1 cellular context compared by ENCODE assay signal in the genomic region with DNA sequence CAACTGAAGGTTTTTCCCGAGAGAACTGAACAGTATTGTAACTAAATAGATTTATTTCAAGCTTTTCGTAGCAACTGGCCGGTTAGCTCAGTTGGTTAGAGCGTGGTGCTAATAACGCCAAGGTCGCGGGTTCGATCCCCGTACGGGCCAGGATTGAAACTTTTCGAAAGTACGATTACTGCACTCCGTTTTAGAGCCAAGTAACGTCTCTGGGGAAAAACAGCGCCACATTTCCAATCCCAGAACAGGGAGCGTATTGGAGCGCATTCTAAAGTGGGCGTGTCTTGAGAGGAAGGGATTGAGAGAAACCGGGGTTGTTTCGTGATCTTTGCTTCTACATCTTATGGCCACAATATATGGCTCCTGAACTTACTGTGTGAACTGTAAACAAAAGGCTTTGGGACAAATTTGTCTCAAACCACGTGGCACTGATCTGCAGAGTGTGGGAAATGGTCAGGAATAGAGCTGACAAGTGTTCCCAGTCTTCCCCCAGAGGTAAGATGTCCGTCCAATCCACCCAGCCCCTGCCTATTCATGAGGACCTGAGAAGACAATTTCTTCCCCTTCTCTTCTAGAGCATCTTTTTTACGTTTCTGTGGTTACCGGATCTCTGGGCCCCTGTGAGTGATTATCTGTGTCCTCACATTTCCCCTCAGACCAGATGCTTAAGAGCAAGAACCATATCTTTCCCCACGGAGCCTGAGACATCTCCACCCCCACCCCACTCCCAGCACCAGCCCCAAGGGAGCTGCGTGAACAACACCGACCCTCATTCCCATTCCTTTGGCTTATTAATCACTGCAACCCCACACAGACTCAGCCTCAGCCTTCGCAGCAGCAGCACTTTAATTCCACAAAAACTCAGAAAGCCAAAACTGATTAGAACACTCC.
TF ChIP-seq lines count a peak whose summit lies in the region.

No MANE protein-coding gene starts in this region.

TF ChIP-seq in HepG2, 621 proteins besides CTCF, POLR2A, EP300 and RAD21 (continued from another document and continues in another):
- TF ChIP-seq, protein P1, sequence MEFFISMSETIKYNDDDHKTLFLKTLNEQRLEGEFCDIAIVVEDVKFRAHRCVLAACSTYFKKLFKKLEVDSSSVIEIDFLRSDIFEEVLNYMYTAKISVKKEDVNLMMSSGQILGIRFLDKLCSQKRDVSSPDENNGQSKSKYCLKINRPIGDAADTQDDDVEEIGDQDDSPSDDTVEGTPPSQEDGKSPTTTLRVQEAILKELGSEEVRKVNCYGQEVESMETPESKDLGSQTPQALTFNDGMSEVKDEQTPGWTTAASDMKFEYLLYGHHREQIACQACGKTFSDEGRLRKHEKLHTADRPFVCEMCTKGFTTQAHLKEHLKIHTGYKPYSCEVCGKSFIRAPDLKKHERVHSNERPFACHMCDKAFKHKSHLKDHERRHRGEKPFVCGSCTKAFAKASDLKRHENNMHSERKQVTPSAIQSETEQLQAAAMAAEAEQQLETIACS (CRISPR knock-in tag; IDR thresholded peaks at IDR 0.05) = no peak
- TF ChIP-seq ZNF501 (CRISPR knock-in tag; IDR thresholded peaks at IDR 0.05) (0 out of 2 replicates have a peak, but pooled peaks have one; percentile 6), SIX4 (CRISPR knock-in tag; IDR thresholded peaks at IDR 0.05) (0 out of 2 replicates have a peak, but pooled peaks have one; percentile 3), ZNF878 (CRISPR knock-in tag; IDR thresholded peaks at IDR 0.05) (peak; percentile 92; the same call in 1 of the 2 replicates), NCOA1 (CRISPR knock-in tag; IDR thresholded peaks at IDR 0.05) (no peak), MLLT10 (CRISPR knock-in tag; IDR thresholded peaks at IDR 0.05) (no peak), TBP (CRISPR knock-in tag; IDR thresholded peaks at IDR 0.05) (no peak), GTF3A (CRISPR knock-in tag; conservative IDR thresholded peaks at IDR 0.05) (no peak), ZNF235 (CRISPR knock-in tag; IDR thresholded peaks at IDR 0.05; ENCODE audit: borderline replicate concordance) (no peak), JUND (CRISPR knock-in tag; IDR thresholded peaks at IDR 0.05) (no peak), PHF21A (CRISPR knock-in tag; IDR thresholded peaks at IDR 0.05) (peak; percentile 87), NFIB (CRISPR knock-in tag; IDR thresholded peaks at IDR 0.05; ENCODE audit: borderline replicate concordance) (no peak), WIZ (CRISPR knock-in tag; IDR thresholded peaks at IDR 0.05) (peak; percentile 48; the same call in 1 of the 2 replicates), NCOA5 (CRISPR knock-in tag; IDR thresholded peaks at IDR 0.05) (no peak), STAT5B (CRISPR knock-in tag; IDR thresholded peaks at IDR 0.05) (no peak), ZNF564 (CRISPR knock-in tag; IDR thresholded peaks at IDR 0.05) (0 out of 2 replicates have a peak, but pooled peaks have one; percentile 56), RXRA (CRISPR knock-in tag; IDR thresholded peaks at IDR 0.05) (no peak), ZNF780A (CRISPR knock-in tag; IDR thresholded peaks at IDR 0.05) (no peak), TP53 (CRISPR knock-in tag; conservative IDR thresholded peaks at IDR 0.05) (no peak), PPARG (CRISPR knock-in tag; conservative IDR thresholded peaks at IDR 0.05) (no peak; the same call in 1 of the 2 replicates), ZNF292 (CRISPR knock-in tag; IDR thresholded peaks at IDR 0.05; ENCODE audit: borderline replicate concordance, low read depth) (no peak), FOXC1 (CRISPR knock-in tag; IDR thresholded peaks at IDR 0.05; ENCODE audit: borderline replicate concordance) (0 out of 2 replicates have a peak, but pooled peaks have one; percentile 34), KDM5A (IDR thresholded peaks at IDR 0.05; ENCODE audit: borderline replicate concordance, low read length) (no peak), ZNF556 (CRISPR knock-in tag; IDR thresholded peaks at IDR 0.05; ENCODE audit: borderline replicate concordance) (no peak), SETDB1 (CRISPR knock-in tag; IDR thresholded peaks at IDR 0.05; ENCODE audit: borderline replicate concordance) (no peak), SNAI1 (CRISPR knock-in tag; IDR thresholded peaks at IDR 0.05; ENCODE audit: borderline replicate concordance) (no peak), RBM39 (IDR thresholded peaks at IDR 0.05; ENCODE audit: low read depth, low read length, poor library complexity, severe bottlenecking) (no peak), FOSL1 (CRISPR knock-in tag; IDR thresholded peaks at IDR 0.05; ENCODE audit: borderline replicate concordance) (no peak), RFX5 (IDR thresholded peaks at IDR 0.05; ENCODE audit: low read depth, low read length) (no peak), SP140L (CRISPR knock-in tag; IDR thresholded peaks at IDR 0.05; ENCODE audit: borderline replicate concordance) (0 out of 2 replicates have a peak, but pooled peaks have one; percentile 26), ZFP62 (CRISPR knock-in tag; IDR thresholded peaks at IDR 0.05) (no peak), PAX8 (CRISPR knock-in tag; IDR thresholded peaks at IDR 0.05; ENCODE audit: borderline replicate concordance) (no peak), HIVEP1 (CRISPR knock-in tag; IDR thresholded peaks at IDR 0.05) (no peak), TAF15 (IDR thresholded peaks at IDR 0.05; ENCODE audit: low read depth, low read length, poor library complexity, severe bottlenecking) (no peak), ZNF776 (CRISPR knock-in tag; IDR thresholded peaks at IDR 0.05) (no peak), ZNF841 (CRISPR knock-in tag; IDR thresholded peaks at IDR 0.05; ENCODE audit: borderline replicate concordance) (no peak), ZNF383 (CRISPR knock-in tag; IDR thresholded peaks at IDR 0.05; ENCODE audit: borderline replicate concordance) (no peak), ZNF768 (CRISPR knock-in tag; IDR thresholded peaks at IDR 0.05) (no peak), ZNF33B (CRISPR knock-in tag; IDR thresholded peaks at IDR 0.05) (no peak), ZNF496 (CRISPR knock-in tag; IDR thresholded peaks at IDR 0.05; ENCODE audit: insufficient replicate concordance) (no peak), GLI4 (CRISPR knock-in tag; IDR thresholded peaks at IDR 0.05; ENCODE audit: borderline replicate concordance) (no peak), BHLHE40 (IDR thresholded peaks at IDR 0.05; ENCODE audit: low read length) (no peak), MIXL1 (CRISPR knock-in tag; IDR thresholded peaks at IDR 0.05) (no peak; the same call in 1 of the 2 replicates), SIX1 (CRISPR knock-in tag; IDR thresholded peaks at IDR 0.05; ENCODE audit: borderline replicate concordance) (0 out of 2 replicates have a peak, but pooled peaks have one; percentile 60), CBX5 (CRISPR knock-in tag; IDR thresholded peaks at IDR 0.05; ENCODE audit: borderline replicate concordance) (0 out of 2 replicates have a peak, but pooled peaks have one; percentile 64), CREM (IDR thresholded peaks at IDR 0.05) (peak; percentile 61), CREM (CRISPR knock-in tag; IDR thresholded peaks at IDR 0.05) (no peak), ZNF263 (CRISPR knock-in tag; IDR thresholded peaks at IDR 0.05) (no peak)
- TF ChIP-seq, protein P2, sequence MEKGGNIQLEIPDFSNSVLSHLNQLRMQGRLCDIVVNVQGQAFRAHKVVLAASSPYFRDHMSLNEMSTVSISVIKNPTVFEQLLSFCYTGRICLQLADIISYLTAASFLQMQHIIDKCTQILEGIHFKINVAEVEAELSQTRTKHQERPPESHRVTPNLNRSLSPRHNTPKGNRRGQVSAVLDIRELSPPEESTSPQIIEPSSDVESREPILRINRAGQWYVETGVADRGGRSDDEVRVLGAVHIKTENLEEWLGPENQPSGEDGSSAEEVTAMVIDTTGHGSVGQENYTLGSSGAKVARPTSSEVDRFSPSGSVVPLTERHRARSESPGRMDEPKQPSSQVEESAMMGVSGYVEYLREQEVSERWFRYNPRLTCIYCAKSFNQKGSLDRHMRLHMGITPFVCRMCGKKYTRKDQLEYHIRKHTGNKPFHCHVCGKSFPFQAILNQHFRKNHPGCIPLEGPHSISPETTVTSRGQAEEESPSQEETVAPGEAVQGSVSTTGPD (CRISPR knock-in tag; IDR thresholded peaks at IDR 0.05) = no peak
- TF ChIP-seq, protein P3, sequence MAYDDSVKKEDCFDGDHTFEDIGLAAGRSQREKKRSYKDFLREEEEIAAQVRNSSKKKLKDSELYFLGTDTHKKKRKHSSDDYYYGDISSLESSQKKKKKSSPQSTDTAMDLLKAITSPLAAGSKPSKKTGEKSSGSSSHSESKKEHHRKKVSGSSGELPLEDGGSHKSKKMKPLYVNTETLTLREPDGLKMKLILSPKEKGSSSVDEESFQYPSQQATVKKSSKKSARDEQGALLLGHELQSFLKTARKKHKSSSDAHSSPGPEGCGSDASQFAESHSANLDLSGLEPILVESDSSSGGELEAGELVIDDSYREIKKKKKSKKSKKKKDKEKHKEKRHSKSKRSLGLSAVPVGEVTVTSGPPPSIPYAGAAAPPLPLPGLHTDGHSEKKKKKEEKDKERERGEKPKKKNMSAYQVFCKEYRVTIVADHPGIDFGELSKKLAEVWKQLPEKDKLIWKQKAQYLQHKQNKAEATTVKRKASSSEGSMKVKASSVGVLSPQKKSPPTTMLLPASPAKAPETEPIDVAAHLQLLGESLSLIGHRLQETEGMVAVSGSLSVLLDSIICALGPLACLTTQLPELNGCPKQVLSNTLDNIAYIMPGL (CRISPR knock-in tag; IDR thresholded peaks at IDR 0.05; ENCODE audit: borderline replicate concordance in 1 of 2, low read depth in 1 of 2) = peak in 1 of 2 experiments; percentile 97; a peak in 3 of 4 replicates
- TF ChIP-seq, protein P4, sequence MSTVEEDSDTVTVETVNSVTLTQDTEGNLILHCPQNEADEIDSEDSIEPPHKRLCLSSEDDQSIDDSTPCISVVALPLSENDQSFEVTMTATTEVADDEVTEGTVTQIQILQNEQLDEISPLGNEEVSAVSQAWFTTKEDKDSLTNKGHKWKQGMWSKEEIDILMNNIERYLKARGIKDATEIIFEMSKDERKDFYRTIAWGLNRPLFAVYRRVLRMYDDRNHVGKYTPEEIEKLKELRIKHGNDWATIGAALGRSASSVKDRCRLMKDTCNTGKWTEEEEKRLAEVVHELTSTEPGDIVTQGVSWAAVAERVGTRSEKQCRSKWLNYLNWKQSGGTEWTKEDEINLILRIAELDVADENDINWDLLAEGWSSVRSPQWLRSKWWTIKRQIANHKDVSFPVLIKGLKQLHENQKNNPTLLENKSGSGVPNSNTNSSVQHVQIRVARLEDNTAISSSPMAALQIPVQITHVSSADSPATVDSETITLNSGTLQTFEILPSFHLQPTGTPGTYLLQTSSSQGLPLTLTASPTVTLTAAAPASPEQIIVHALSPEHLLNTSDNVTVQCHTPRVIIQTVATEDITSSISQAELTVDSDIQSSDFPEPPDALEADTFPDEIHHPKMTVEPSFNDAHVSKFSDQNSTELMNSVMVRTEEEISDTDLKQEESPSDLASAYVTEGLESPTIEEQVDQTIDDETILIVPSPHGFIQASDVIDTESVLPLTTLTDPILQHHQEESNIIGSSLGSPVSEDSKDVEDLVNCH (CRISPR knock-in tag; IDR thresholded peaks at IDR 0.05) = no peak
- TF ChIP-seq, protein P5, sequence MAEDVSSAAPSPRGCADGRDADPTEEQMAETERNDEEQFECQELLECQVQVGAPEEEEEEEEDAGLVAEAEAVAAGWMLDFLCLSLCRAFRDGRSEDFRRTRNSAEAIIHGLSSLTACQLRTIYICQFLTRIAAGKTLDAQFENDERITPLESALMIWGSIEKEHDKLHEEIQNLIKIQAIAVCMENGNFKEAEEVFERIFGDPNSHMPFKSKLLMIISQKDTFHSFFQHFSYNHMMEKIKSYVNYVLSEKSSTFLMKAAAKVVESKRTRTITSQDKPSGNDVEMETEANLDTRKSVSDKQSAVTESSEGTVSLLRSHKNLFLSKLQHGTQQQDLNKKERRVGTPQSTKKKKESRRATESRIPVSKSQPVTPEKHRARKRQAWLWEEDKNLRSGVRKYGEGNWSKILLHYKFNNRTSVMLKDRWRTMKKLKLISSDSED (CRISPR knock-in tag; IDR thresholded peaks at IDR 0.05) = no peak
- TF ChIP-seq, protein P6, sequence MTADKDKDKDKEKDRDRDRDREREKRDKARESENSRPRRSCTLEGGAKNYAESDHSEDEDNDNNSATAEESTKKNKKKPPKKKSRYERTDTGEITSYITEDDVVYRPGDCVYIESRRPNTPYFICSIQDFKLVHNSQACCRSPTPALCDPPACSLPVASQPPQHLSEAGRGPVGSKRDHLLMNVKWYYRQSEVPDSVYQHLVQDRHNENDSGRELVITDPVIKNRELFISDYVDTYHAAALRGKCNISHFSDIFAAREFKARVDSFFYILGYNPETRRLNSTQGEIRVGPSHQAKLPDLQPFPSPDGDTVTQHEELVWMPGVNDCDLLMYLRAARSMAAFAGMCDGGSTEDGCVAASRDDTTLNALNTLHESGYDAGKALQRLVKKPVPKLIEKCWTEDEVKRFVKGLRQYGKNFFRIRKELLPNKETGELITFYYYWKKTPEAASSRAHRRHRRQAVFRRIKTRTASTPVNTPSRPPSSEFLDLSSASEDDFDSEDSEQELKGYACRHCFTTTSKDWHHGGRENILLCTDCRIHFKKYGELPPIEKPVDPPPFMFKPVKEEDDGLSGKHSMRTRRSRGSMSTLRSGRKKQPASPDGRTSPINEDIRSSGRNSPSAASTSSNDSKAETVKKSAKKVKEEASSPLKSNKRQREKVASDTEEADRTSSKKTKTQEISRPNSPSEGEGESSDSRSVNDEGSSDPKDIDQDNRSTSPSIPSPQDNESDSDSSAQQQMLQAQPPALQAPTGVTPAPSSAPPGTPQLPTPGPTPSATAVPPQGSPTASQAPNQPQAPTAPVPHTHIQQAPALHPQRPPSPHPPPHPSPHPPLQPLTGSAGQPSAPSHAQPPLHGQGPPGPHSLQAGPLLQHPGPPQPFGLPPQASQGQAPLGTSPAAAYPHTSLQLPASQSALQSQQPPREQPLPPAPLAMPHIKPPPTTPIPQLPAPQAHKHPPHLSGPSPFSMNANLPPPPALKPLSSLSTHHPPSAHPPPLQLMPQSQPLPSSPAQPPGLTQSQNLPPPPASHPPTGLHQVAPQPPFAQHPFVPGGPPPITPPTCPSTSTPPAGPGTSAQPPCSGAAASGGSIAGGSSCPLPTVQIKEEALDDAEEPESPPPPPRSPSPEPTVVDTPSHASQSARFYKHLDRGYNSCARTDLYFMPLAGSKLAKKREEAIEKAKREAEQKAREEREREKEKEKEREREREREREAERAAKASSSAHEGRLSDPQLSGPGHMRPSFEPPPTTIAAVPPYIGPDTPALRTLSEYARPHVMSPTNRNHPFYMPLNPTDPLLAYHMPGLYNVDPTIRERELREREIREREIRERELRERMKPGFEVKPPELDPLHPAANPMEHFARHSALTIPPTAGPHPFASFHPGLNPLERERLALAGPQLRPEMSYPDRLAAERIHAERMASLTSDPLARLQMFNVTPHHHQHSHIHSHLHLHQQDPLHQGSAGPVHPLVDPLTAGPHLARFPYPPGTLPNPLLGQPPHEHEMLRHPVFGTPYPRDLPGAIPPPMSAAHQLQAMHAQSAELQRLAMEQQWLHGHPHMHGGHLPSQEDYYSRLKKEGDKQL (CRISPR knock-in tag; IDR thresholded peaks at IDR 0.05; ENCODE audit: low read depth) = peak; percentile 56; the same call in 1 of the 2 replicates
- TF ChIP-seq, protein P7, sequence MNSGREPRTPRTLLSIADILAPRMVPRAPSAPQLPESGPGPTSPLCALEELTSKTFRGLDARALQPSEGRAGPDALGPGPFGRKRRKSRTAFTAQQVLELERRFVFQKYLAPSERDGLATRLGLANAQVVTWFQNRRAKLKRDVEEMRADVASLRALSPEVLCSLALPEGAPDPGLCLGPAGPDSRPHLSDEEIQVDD (CRISPR knock-in tag; IDR thresholded peaks at IDR 0.05; ENCODE audit: borderline replicate concordance) = no peak
- TF ChIP-seq, protein P8, sequence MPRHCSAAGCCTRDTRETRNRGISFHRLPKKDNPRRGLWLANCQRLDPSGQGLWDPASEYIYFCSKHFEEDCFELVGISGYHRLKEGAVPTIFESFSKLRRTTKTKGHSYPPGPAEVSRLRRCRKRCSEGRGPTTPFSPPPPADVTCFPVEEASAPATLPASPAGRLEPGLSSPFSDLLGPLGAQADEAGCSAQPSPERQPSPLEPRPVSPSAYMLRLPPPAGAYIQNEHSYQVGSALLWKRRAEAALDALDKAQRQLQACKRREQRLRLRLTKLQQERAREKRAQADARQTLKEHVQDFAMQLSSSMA (CRISPR knock-in tag; IDR thresholded peaks at IDR 0.05) = no peak
